24 cellular contexts compared by ENCODE assay signal in genomic region chr2:175373729-175374128, GRCh38.
"Had no signal": no experiment of that assay in that cellular context is flagged by ENCODE, and none has a peak within 500 bp of the region (broad histone marks: within the 10 kb centered on the region; RNA-seq: fewer than 3 reads in every experiment).

No MANE protein-coding gene starts in this region.

- H3K4me1 ChIP-seq: ascending aorta, upper lobe of right lung had no signal

- ATAC-seq: activated CD4-positive, alpha-beta T cell treated with anti-CD3 and anti-CD28 coated beads for 36 hours; activated naive CD4-positive, alpha-beta T cell treated with anti-CD3 and anti-CD28 coated beads, Interleukin-2, amount 50 U/mL, for 72 hours; activated T-helper 17 cell treated with anti-CD3 and anti-CD28 coated beads, Interleukin-2, amount 50 U/mL, for 72 hours; effector memory CD8-positive, alpha-beta T cell; heart left ventricle; left colon; mucosa of descending colon; stimulated activated naive CD8-positive, alpha-beta T cell treated with anti-CD3 and anti-CD28 coated beads, Interleukin-15, Interleukin-2, amounts not matched to agents 100 U/mL and 50 U/mL, for 24 hours had no signal

- H3K4me3 ChIP-seq: ascending aorta, dorsolateral prefrontal cortex, heart left ventricle, mucosa of descending colon, upper lobe of right lung had no signal

- H3K36me3 Mint-ChIP-seq: activated naive CD4-positive, alpha-beta T cell treated with anti-CD3 and anti-CD28 coated beads, Interleukin-2, amount 50 U/mL, for 72 hours had no signal

- H3K9me3 Mint-ChIP-seq: activated B cell treated with CpG ODN at 0.5 μM for 24 hours; activated naive CD4-positive, alpha-beta T cell treated with anti-CD3 and anti-CD28 coated beads, Interleukin-2, amount 50 U/mL, for 72 hours; activated T-cell treated with anti-CD3 and anti-CD28 coated beads, Interleukin-2, amount 50 U/mL, for 24 hours; activated T-helper 17 cell treated with anti-CD3 and anti-CD28 coated beads, Interleukin-2, amount 50 U/mL, for 72 hours; effector memory CD8-positive, alpha-beta T cell; nephron progenitor cell; T-helper 1 cell treated with Interleukin-12 subunit alpha and Interleukin-12 subunit beta and Interleukin-4 antibody, amounts not matched to agents 30 μg/mL and 1 μg/mL, for 36 hours had no signal

- H3K27ac ChIP-seq: ascending aorta, dorsolateral prefrontal cortex, upper lobe of right lung had no signal

- H3K27me3 ChIP-seq: ascending aorta, upper lobe of right lung had no signal

- DNase-seq: activated B cell treated with CpG ODN at 0.5 μM for 24 hours; activated CD4-positive, alpha-beta T cell treated with anti-CD3 and anti-CD28 coated beads for 36 hours; activated CD4-positive, alpha-beta T cell treated with anti-CD3 and anti-CD28 coated beads, Interleukin-2, amount 50 U/mL, for 4 hours; activated CD8-positive, alpha-beta memory T cell treated with anti-CD3 and anti-CD28 coated beads for 24 hours; activated CD8-positive, alpha-beta memory T cell treated with anti-CD3 and anti-CD28 coated beads, Interleukin-2, amount 50 U/mL, for 4 hours; activated T-cell treated with anti-CD3 and anti-CD28 coated beads, Interleukin-2, amount 50 U/mL, for 24 hours; central memory CD4-positive, alpha-beta T cell; dorsolateral prefrontal cortex; effector memory CD8-positive, alpha-beta T cell; heart left ventricle; left colon; mesendoderm; mucosa of descending colon; nephron progenitor cell; occipital lobe; posterior cingulate gyrus; stimulated activated CD4-positive, alpha-beta T cell treated with anti-CD3 and anti-CD28 coated beads, Interleukin-4, amount 100 ng/mL, for 24 hours; stimulated activated naive CD8-positive, alpha-beta T cell treated with anti-CD3 and anti-CD28 coated beads, Interleukin-15, Interleukin-2, amounts not matched to agents 100 U/mL and 50 U/mL, for 24 hours; T1000; upper lobe of right lung had no signal

- H3K4me3 Mint-ChIP-seq: activated B cell treated with CpG ODN at 0.5 μM for 24 hours; activated CD4-positive, alpha-beta T cell treated with anti-CD3 and anti-CD28 coated beads for 36 hours; activated T-cell treated with anti-CD3 and anti-CD28 coated beads, Interleukin-2, amount 50 U/mL, for 24 hours; activated T-helper 17 cell treated with anti-CD3 and anti-CD28 coated beads, Interleukin-2, amount 50 U/mL, for 72 hours; effector memory CD8-positive, alpha-beta T cell; nephron progenitor cell; T-helper 1 cell treated with Interleukin-12 subunit alpha and Interleukin-12 subunit beta and Interleukin-4 antibody, amounts not matched to agents 30 μg/mL and 1 μg/mL, for 36 hours had no signal

- H3K4me1 Mint-ChIP-seq: activated B cell treated with CpG ODN at 0.5 μM for 24 hours; activated CD4-positive, alpha-beta T cell treated with anti-CD3 and anti-CD28 coated beads for 36 hours; activated T-helper 17 cell treated with anti-CD3 and anti-CD28 coated beads, Interleukin-2, amount 50 U/mL, for 72 hours had no signal

- H3K9me3 ChIP-seq: ascending aorta, heart left ventricle, mucosa of descending colon, upper lobe of right lung had no signal

- H3K27ac Mint-ChIP-seq: activated B cell treated with CpG ODN at 0.5 μM for 24 hours; activated CD4-positive, alpha-beta T cell treated with anti-CD3 and anti-CD28 coated beads for 36 hours; activated naive CD4-positive, alpha-beta T cell treated with anti-CD3 and anti-CD28 coated beads, Interleukin-2, amount 50 U/mL, for 72 hours; activated T-cell treated with anti-CD3 and anti-CD28 coated beads, Interleukin-2, amount 50 U/mL, for 24 hours; activated T-helper 17 cell treated with anti-CD3 and anti-CD28 coated beads, Interleukin-2, amount 50 U/mL, for 72 hours; effector memory CD8-positive, alpha-beta T cell; nephron progenitor cell; T-helper 1 cell treated with Interleukin-12 subunit alpha and Interleukin-12 subunit beta and Interleukin-4 antibody, amounts not matched to agents 30 μg/mL and 1 μg/mL, for 36 hours had no signal

- H3K36me3 ChIP-seq: ascending aorta, heart left ventricle, upper lobe of right lung had no signal
